ENCODE assay signal across 8 cellular contexts in genomic region chr11:78420796-78421209, GRCh38. TPM values are rescaled to one million over a fixed set of nuclear protein-coding genes. Genes with fewer than 3 reads are reported as not detected.
DNase-seq lines count a peak whose midpoint lies in the region; ATAC-seq, FAIRE-seq and TF ChIP-seq lines count a peak whose summit lies in the region.

No MANE protein-coding gene starts in this region.

- peaks cover 8% of the 10 kb centered on the region for H3K27me3 Mint-ChIP-seq in activated T-helper 1 cell treated with anti-CD3 and anti-CD28 coated beads, Interleukin-12 subunit alpha, Interleukin-12 subunit beta, Interleukin-2, Interleukin-4 antibody, amounts not matched to agents 30 ng/mL and 10 ng/mL and 1 ng/mL, durations not matched to agents 14 hours and 24 hours and 36 hours (ENCODE audit: insufficient read depth)
- peaks cover 31% of the 10 kb centered on the region for H3K27me3 Mint-ChIP-seq in stimulated activated naive CD8-positive, alpha-beta T cell treated with anti-CD3 and anti-CD28 coated beads, Interleukin-15, Interleukin-2, amounts not matched to agents 100 ng/mL and 50 ng/mL, for 24 hours

- FAIRE-seq in RCC 7860 (lab: Jason Lieb, UNC): no peak

- H3F3A ChIP-seq in DOHH2 (ENCODE audit: control insufficient read depth, insufficient read depth): peaks cover 8% of the 10 kb centered on the region

- H3K9me2 ChIP-seq in DOHH2 (replicated peaks; ENCODE audit: control insufficient read depth, low read length): no peaks in the 10 kb centered on the region

- DNase-seq in MV-4-11 (lab: John Stamatoyannopoulos, UW): peak; percentile 54
- DNase-seq in activated T-helper 1 cell treated with anti-CD3 and anti-CD28 coated beads, Interleukin-12 subunit alpha, Interleukin-12 subunit beta, Interleukin-2, Interleukin-4 antibody, amounts not matched to agents 30 ng/mL and 10 ng/mL and 1 ng/mL, durations not matched to agents 14 hours and 24 hours and 36 hours (ENCODE audit: low spot score): no peak
- DNase-seq in left colon: peak; percentile 54 to 55
- no peak for DNase-seq in RCC 7860 (ENCODE audit: low spot score)
- no peak for DNase-seq in GDM1 (lab: John Stamatoyannopoulos, UW)

- 8 to 24% methylated on average over 3 to 5 of the region's 9 CpGs for WGBS in gastroesophageal sphincter (ENCODE audit: low coverage in 1 of 2), 2 donors

- peak overlapping the region; percentile 53 for H3K4me2 ChIP-seq in DOHH2 (ENCODE audit: low read length)

- no peak for ATAC-seq in left colon
- ATAC-seq in gastroesophageal sphincter: no peak

- H4K20me1 ChIP-seq in DOHH2 (ENCODE audit: control insufficient read depth, insufficient read depth, low read depth, low read length): no peaks in the 10 kb centered on the region; the same call in 1 of the 2 replicates

- no peaks in the 10 kb centered on the region for H3K9me3 Mint-ChIP-seq in activated T-helper 1 cell treated with anti-CD3 and anti-CD28 coated beads, Interleukin-12 subunit alpha, Interleukin-12 subunit beta, Interleukin-2, Interleukin-4 antibody, amounts not matched to agents 30 ng/mL and 10 ng/mL and 1 ng/mL, durations not matched to agents 14 hours and 24 hours and 36 hours
- no peaks in the 10 kb centered on the region for H3K9me3 Mint-ChIP-seq in stimulated activated naive CD8-positive, alpha-beta T cell treated with anti-CD3 and anti-CD28 coated beads, Interleukin-15, Interleukin-2, amounts not matched to agents 100 ng/mL and 50 ng/mL, for 24 hours

- intact Hi-C loops in activated T-helper 1 cell treated with anti-CD3 and anti-CD28 coated beads, Interleukin-12 subunit alpha, Interleukin-12 subunit beta, Interleukin-2, Interleukin-4 antibody, amounts not matched to agents 30 ng/mL and 10 ng/mL and 1 ng/mL, durations not matched to agents 14 hours and 24 hours and 36 hours (cut with micrococcal nuclease): loop anchor here (1.0 kb wide), 1 partner anchor 8 kb away; no protein-coding TSS in a partner anchor
- intact Hi-C loops in left colon (cut with DNase I, micrococcal nuclease): no loop called here

- no peak for TF ChIP-seq EP300 in gastroesophageal sphincter (IDR thresholded peaks at IDR 0.05)

- TF ChIP-seq CTCF in DOHH2 (IDR thresholded peaks at IDR 0.05; ENCODE audit: low read depth, low read length, poor library complexity, severe bottlenecking) (no peak), gastroesophageal sphincter (IDR thresholded peaks at IDR 0.05) (no peak)

- H3K79me2 ChIP-seq in DOHH2 (ENCODE audit: control insufficient read depth, low read length): no peaks in the 10 kb centered on the region

- no peak overlapping the region for H3K27ac ChIP-seq in DOHH2 (ENCODE audit: low read depth, low read length)
- H3K27ac ChIP-seq in gastroesophageal sphincter: no peak overlapping the region

- H3K9me3 ChIP-seq in DOHH2 (ENCODE audit: control insufficient read depth, insufficient read depth, low read length) (no peaks in the 10 kb centered on the region), gastroesophageal sphincter (no peaks in the 10 kb centered on the region)

- peaks cover 8% of the 10 kb centered on the region for H3K36me3 Mint-ChIP-seq in activated T-helper 1 cell treated with anti-CD3 and anti-CD28 coated beads, Interleukin-12 subunit alpha, Interleukin-12 subunit beta, Interleukin-2, Interleukin-4 antibody, amounts not matched to agents 30 ng/mL and 10 ng/mL and 1 ng/mL, durations not matched to agents 14 hours and 24 hours and 36 hours (ENCODE audit: low read depth)
- H3K36me3 Mint-ChIP-seq in stimulated activated naive CD8-positive, alpha-beta T cell treated with anti-CD3 and anti-CD28 coated beads, Interleukin-15, Interleukin-2, amounts not matched to agents 100 ng/mL and 50 ng/mL, for 24 hours (ENCODE audit: low read depth): peaks cover 4% of the 10 kb centered on the region

- no peaks in the 10 kb centered on the region for H3K36me3 ChIP-seq in DOHH2 (ENCODE audit: control insufficient read depth, low read length)
- H3K36me3 ChIP-seq in gastroesophageal sphincter: no peaks in the 10 kb centered on the region

- peak overlapping the region; percentile 60 for H3K4me3 Mint-ChIP-seq in activated T-helper 1 cell treated with anti-CD3 and anti-CD28 coated beads, Interleukin-12 subunit alpha, Interleukin-12 subunit beta, Interleukin-2, Interleukin-4 antibody, amounts not matched to agents 30 ng/mL and 10 ng/mL and 1 ng/mL, durations not matched to agents 14 hours and 24 hours and 36 hours
- H3K4me3 Mint-ChIP-seq in stimulated activated naive CD8-positive, alpha-beta T cell treated with anti-CD3 and anti-CD28 coated beads, Interleukin-15, Interleukin-2, amounts not matched to agents 100 ng/mL and 50 ng/mL, for 24 hours: peak overlapping the region; percentile 7

- peak overlapping the region; percentile 14 for H3K27ac Mint-ChIP-seq in activated T-helper 1 cell treated with anti-CD3 and anti-CD28 coated beads, Interleukin-12 subunit alpha, Interleukin-12 subunit beta, Interleukin-2, Interleukin-4 antibody, amounts not matched to agents 30 ng/mL and 10 ng/mL and 1 ng/mL, durations not matched to agents 14 hours and 24 hours and 36 hours
- no peak overlapping the region for H3K27ac Mint-ChIP-seq in stimulated activated naive CD8-positive, alpha-beta T cell treated with anti-CD3 and anti-CD28 coated beads, Interleukin-15, Interleukin-2, amounts not matched to agents 100 ng/mL and 50 ng/mL, for 24 hours

- H3K4me1 ChIP-seq in DOHH2 (ENCODE audit: control insufficient read depth, low read length) (peaks cover 46% of the 10 kb centered on the region), gastroesophageal sphincter (peaks cover 0 to 44% (median 15%) of the 10 kb centered on the region in 3 donors)

- peaks cover 23% of the 10 kb centered on the region for H3K27me3 ChIP-seq in DOHH2 (ENCODE audit: control insufficient read depth, low read length)
- no peaks in the 10 kb centered on the region for H3K27me3 ChIP-seq in gastroesophageal sphincter

- peaks cover 59% of the 10 kb centered on the region for H3K4me1 Mint-ChIP-seq in activated T-helper 1 cell treated with anti-CD3 and anti-CD28 coated beads, Interleukin-12 subunit alpha, Interleukin-12 subunit beta, Interleukin-2, Interleukin-4 antibody, amounts not matched to agents 30 ng/mL and 10 ng/mL and 1 ng/mL, durations not matched to agents 14 hours and 24 hours and 36 hours (ENCODE audit: low read depth)
- H3K4me1 Mint-ChIP-seq in stimulated activated naive CD8-positive, alpha-beta T cell treated with anti-CD3 and anti-CD28 coated beads, Interleukin-15, Interleukin-2, amounts not matched to agents 100 ng/mL and 50 ng/mL, for 24 hours (ENCODE audit: low read depth): peaks cover 50% of the 10 kb centered on the region

- peak overlapping the region; percentile 19; the same call in 1 of the 2 replicates for H3K4me3 ChIP-seq in DOHH2 (ENCODE audit: low read length)
- H3K4me3 ChIP-seq in gastroesophageal sphincter: no peak overlapping the region

- TF ChIP-seq POLR2A in gastroesophageal sphincter (IDR thresholded peaks at IDR 0.05): no peak

RNA-seq across cellular contexts. Expression of gene GAB2, which starts 3.2 kb away (rescaled TPM):
- 15.9 and 16.0 TPM in 2 replicates for total RNA-seq in activated T-helper 1 cell treated with anti-CD3 and anti-CD28 coated beads, Interleukin-12 subunit alpha, Interleukin-12 subunit beta, Interleukin-2, Interleukin-4 antibody, amounts not matched to agents 30 ng/mL and 10 ng/mL and 1 ng/mL, durations not matched to agents 14 hours and 24 hours and 36 hours
- 10 to 100 TPM; 27.7 to 29.8 TPM for total RNA-seq in left colon
- total RNA-seq in gastroesophageal sphincter: 10 to 100 TPM; 26.3 to 84.8 (median 26.6) TPM

Comparison
In these comparisons a context has a peak if more than half of its experiments do, and no peak if none do; other contexts are left out.
1. DNase-seq: peak in MV-4-11 (single experiment) and left colon (2 of 2); none in activated T-helper 1 cell treated with anti-CD3 and anti-CD28 coated beads, Interleukin-12 subunit alpha, Interleukin-12 subunit beta, Interleukin-2, Interleukin-4 antibody, amounts not matched to agents 30 ng/mL and 10 ng/mL and 1 ng/mL, durations not matched to agents 14 hours and 24 hours and 36 hours (single experiment), RCC 7860 (single experiment) and GDM1 (single experiment).